Comparison of ENCODE assay signal across 1 cellular context in genomic region chr9:98080780-98081179, GRCh38.
TF ChIP-seq lines count a peak whose summit lies in the region.

No MANE protein-coding gene starts in this region.

TF ChIP-seq in K562, 482 proteins besides CTCF, POLR2A, EP300 and RAD21:
- TF ChIP-seq POLR2G (IDR thresholded peaks at IDR 0.05; ENCODE audit: low read depth, low read length) (peak; percentile 46; the same call in 1 of the 2 replicates), HMGN3 (IDR thresholded peaks at IDR 0.05; ENCODE audit: borderline replicate concordance, extremely low read depth, insufficient read length, low read depth, low read length) (no peak)
